29 cellular contexts compared by ENCODE assay signal in genomic region chr1:161081151-161081405, GRCh38. TPM values are rescaled to one million over a fixed set of nuclear protein-coding genes. Genes with fewer than 3 reads are reported as not detected.
DNase-seq lines count a peak whose midpoint lies in the region; ATAC-seq and TF ChIP-seq lines count a peak whose summit lies in the region.
"Had no signal": no experiment of that assay in that cellular context is flagged by ENCODE, and none has a peak within 500 bp of the region (broad histone marks: within the 10 kb centered on the region; RNA-seq: fewer than 3 reads in every experiment).

No MANE protein-coding gene starts in this region.

- H3K36me3 ChIP-seq in breast epithelium: no peaks in the 10 kb centered on the region
- H3K36me3 ChIP-seq in left lung: no peaks in the 10 kb centered on the region
- no peaks in the 10 kb centered on the region for H3K36me3 ChIP-seq in vagina
- H3K36me3 ChIP-seq: heart right ventricle, ovary, spleen, thyroid gland had no signal

- intact Hi-C loops in breast epithelium (cut with DNase I; ENCODE audit: low total_unique reads): no loop called here
- intact Hi-C loops in left lung (cut with DNase I): no loop called here
- intact Hi-C loops in vagina (cut with DNase I): no loop called here

- TF ChIP-seq CTCF in breast epithelium (IDR thresholded peaks at IDR 0.05) (no peak), left lung (IDR thresholded peaks at IDR 0.05) (no peak), vagina (IDR thresholded peaks at IDR 0.05) (no peak)

- no peak for TF ChIP-seq POLR2A in breast epithelium (IDR thresholded peaks at IDR 0.05)
- no peak for TF ChIP-seq POLR2A in vagina (IDR thresholded peaks at IDR 0.05)

- no peak overlapping the region for H3K4me3 ChIP-seq in breast epithelium
- H3K4me3 ChIP-seq in left lung: no peak overlapping the region
- no peak overlapping the region for H3K4me3 ChIP-seq in vagina
- H3K4me3 ChIP-seq: dorsolateral prefrontal cortex, heart right ventricle, ovary, spleen, thyroid gland had no signal

- H3K27ac ChIP-seq in breast epithelium (peak overlapping the region; percentile 92 to 98), left lung (no peak overlapping the region), vagina (peak overlapping the region; percentile 77)
- H3K27ac ChIP-seq: dorsolateral prefrontal cortex, heart right ventricle, ovary, spleen, thyroid gland had no signal

- H3K4me1 ChIP-seq in breast epithelium (peaks cover 0 to 15% of the 10 kb centered on the region in 2 donors), left lung (peaks cover 5 to 33% of the 10 kb centered on the region in 2 donors), vagina (no peaks in the 10 kb centered on the region)

- no peaks in the 10 kb centered on the region for H3K27me3 ChIP-seq in breast epithelium
- H3K27me3 ChIP-seq in left lung: peaks cover 0 to 8% of the 10 kb centered on the region in 2 donors
- H3K27me3 ChIP-seq in vagina: no peaks in the 10 kb centered on the region
- H3K27me3 ChIP-seq: ovary, thyroid gland had no signal

- peak; percentile 1 for ATAC-seq in left lung
- no peak for ATAC-seq in SK-N-SH treated with all-trans-retinoic acid at 6 μM for 48 hours
- ATAC-seq: CD8-positive, alpha-beta T cell; heart right ventricle; naive thymus-derived CD4-positive, alpha-beta T cell had no signal

- DNase-seq in HCEC 1CT: peak; percentile 13
- DNase-seq in breast epithelium (ENCODE audit: low spot score in 2 of 2): no peak
- DNase-seq in left lung: no peak
- DNase-seq in vagina (ENCODE audit: extremely low spot score in 2 of 2): no peak
- no peak for DNase-seq in nucleus accumbens (lab: John Stamatoyannopoulos, UW)
- DNase-seq in DMS79 (lab: John Stamatoyannopoulos, UW): no peak
- DNase-seq: activated CD4-positive, alpha-beta T cell treated with anti-CD3 and anti-CD28 coated beads for 48 hours; anterior cingulate cortex; caudate nucleus; CD8-positive, alpha-beta T cell; DMS153; dorsolateral prefrontal cortex; GDM1; GOT3; heart right ventricle; Kasumi-1; mesendoderm; naive thymus-derived CD4-positive, alpha-beta T cell; NCI-H1048; NCI-H187; NCI-H2171 treated with DMSO at 0.1 percent for 48 hours; ovary; spleen; stimulated activated CD4-positive, alpha-beta T cell treated with anti-CD3 and anti-CD28 coated beads, Interleukin-2, amount 100 ng/mL, for 48 hours; stimulated activated naive CD4-positive, alpha-beta T cell treated with Interleukin-2 at 50 U/mL for 16 hours; T-helper 2 cell; thyroid gland had no signal

- H3K9me3 ChIP-seq in breast epithelium (no peaks in the 10 kb centered on the region), left lung (no peaks in the 10 kb centered on the region), vagina (no peaks in the 10 kb centered on the region)
- H3K9me3 ChIP-seq: heart right ventricle, ovary, spleen, thyroid gland had no signal

TF ChIP-seq in SK-N-SH treated with all-trans-retinoic acid at 6 μM for 48 hours, 23 proteins besides CTCF, POLR2A, EP300 and RAD21:
- no peak for TF ChIP-seq ZC3H10 (CRISPR knock-in tag; IDR thresholded peaks at IDR 0.05)

RNA-seq across cellular contexts. Expression of gene NECTIN4, which starts 8.3 kb away (rescaled TPM):
- 10 to 100 TPM in 2 of 3 donors, not detected in 1; 28.5 to 56.3 TPM for total RNA-seq in breast epithelium
- 1 to 10 TPM; 5.6 to 9.6 TPM for total RNA-seq in left lung
- 42.7 TPM for total RNA-seq in vagina
- total RNA-seq: CD8-positive, alpha-beta T cell; naive thymus-derived CD4-positive, alpha-beta T cell; spleen had no signal

RNA-seq across cellular contexts. Expression of gene ARHGAP30, which starts 11.4 kb away (rescaled TPM):
- total RNA-seq in breast epithelium (10 to 100 TPM in 1 of 3 donors, 1 to 10 TPM in 2; 5.2 to 16.5 (median 7.9) TPM), left lung (10 to 100 TPM; 18.8 to 57.7 TPM), vagina (14.5 TPM)
- total RNA-seq: SK-MEL-5 had no signal

RNA-seq across cellular contexts. Expression of gene KLHDC9, which starts 17.1 kb away (rescaled TPM):
- total RNA-seq in breast epithelium (1 to 10 TPM; 5.8 to 9.8 (median 8.5) TPM), left lung (10 to 100 TPM in 1 of 2 donors, 1 to 10 TPM in 1; 4.5 to 10.3 TPM), vagina (9.3 TPM)
- total RNA-seq: CD8-positive, alpha-beta T cell; SK-MEL-5 had no signal

RNA-seq across cellular contexts. Expression of gene USF1, which starts 35.3 kb away (rescaled TPM):
- total RNA-seq in breast epithelium (10 to 100 TPM; 64.5 to 70.8 (median 64.6) TPM), left lung (10 to 100 TPM; 56.1 to 72.4 TPM), vagina (39.0 TPM)

RNA-seq across cellular contexts. Expression of gene PFDN2, which starts 36.8 kb away (rescaled TPM):
- total RNA-seq in breast epithelium (10 to 100 TPM; 32.5 to 50.1 (median 37.0) TPM), left lung (10 to 100 TPM; 42.5 to 47.9 TPM), vagina (47.1 TPM)

Comparison
In these comparisons a context has a peak if more than half of its experiments do, and no peak if none do; other contexts are left out.
1. H3K27ac ChIP-seq: peak in breast epithelium (2 of 2) and vagina (single experiment); none in left lung (0 of 2).